Comparison of ENCODE assay signal across 12 cellular contexts in genomic region chr21:26965091-26965566, GRCh38. TPM values are rescaled to one million over a fixed set of nuclear protein-coding genes. Genes with fewer than 3 reads are reported as not detected.
DNase-seq lines count a peak whose midpoint lies in the region; ATAC-seq and TF ChIP-seq lines count a peak whose summit lies in the region.
"Had no signal": no experiment of that assay in that cellular context is flagged by ENCODE, and none has a peak within 500 bp of the region (broad histone marks: within the 10 kb centered on the region; RNA-seq: fewer than 3 reads in every experiment).

No MANE protein-coding gene starts in this region.

- no peak overlapping the region for H2AK5ac ChIP-seq in trophoblast cell (ENCODE audit: low read length)

- H4K8ac ChIP-seq in trophoblast cell (ENCODE audit: low read depth, low read length): no peak overlapping the region

- H2BK5ac ChIP-seq in trophoblast cell (ENCODE audit: low read depth, low read length, poor library complexity): no peak overlapping the region

- H3K4me1 ChIP-seq in RWPE2 (ENCODE audit: insufficient read depth, poor library complexity, severe bottlenecking): no peaks in the 10 kb centered on the region
- H3K4me1 ChIP-seq in right atrium auricular region: peaks cover 0 to 20% of the 10 kb centered on the region in 2 donors
- H3K4me1 ChIP-seq in trophoblast cell (ENCODE audit: control insufficient read depth in 1 of 2, insufficient read depth in 2 of 2, low read length in 2 of 2): peaks cover 9 to 18% of the 10 kb centered on the region in 2 experiments
- no peaks in the 10 kb centered on the region for H3K4me1 ChIP-seq in CD8-positive, alpha-beta memory T cell (ENCODE audit: insufficient read depth, low read length)

- H3K4me3 ChIP-seq in AG04449 (ENCODE audit: low read depth, low read length) (peak overlapping the region; percentile 70), RWPE2 (ENCODE audit: severe bottlenecking) (no peak overlapping the region), right atrium auricular region (peak overlapping the region; percentile 62 to 69), trophoblast cell (ENCODE audit: low read depth, low read length) (no peak overlapping the region)
- H3K4me3 ChIP-seq in CD8-positive, alpha-beta memory T cell (ENCODE audit: low read length): no peak overlapping the region

- H3K27ac ChIP-seq in RWPE2 (ENCODE audit: poor library complexity, severe bottlenecking) (no peak overlapping the region), right atrium auricular region (peak overlapping the region; percentile 73 to 79), trophoblast cell (ENCODE audit: low read depth, low read length) (no peak overlapping the region)
- no peak overlapping the region for H3K27ac ChIP-seq in CD8-positive, alpha-beta memory T cell (ENCODE audit: low read depth, low read length)
- H3K27ac ChIP-seq: cardiac muscle cell had no signal

- H3K36me3 Mint-ChIP-seq in CD8-positive, alpha-beta memory T cell: no peaks in the 10 kb centered on the region
- H3K36me3 Mint-ChIP-seq: stimulated activated memory B cell treated with anti-CD40 and anti-IgM and Interleukin-4, amounts not matched to agents 10 μg/mL and 1 μg/mL and 100 μg/mL, for 72 hours had no signal

- H4K12ac ChIP-seq in trophoblast cell (ENCODE audit: low read depth, low read length): no peak overlapping the region

- no peak overlapping the region for H3K4ac ChIP-seq in trophoblast cell (ENCODE audit: low read depth, low read length)

- peaks cover 26 to 29% of the 10 kb centered on the region in 2 donors for H3K27me3 Mint-ChIP-seq in CD8-positive, alpha-beta memory T cell

- H3K14ac ChIP-seq in trophoblast cell (ENCODE audit: low read length): no peak overlapping the region

- H3K4me3 Mint-ChIP-seq in CD8-positive, alpha-beta memory T cell: no peak overlapping the region
- H3K4me3 Mint-ChIP-seq: B cell; stimulated activated memory B cell treated with anti-CD40 and anti-IgM and Interleukin-4, amounts not matched to agents 10 μg/mL and 1 μg/mL and 100 μg/mL, for 72 hours had no signal

- H3K9ac ChIP-seq in trophoblast cell (ENCODE audit: low read length): no peak overlapping the region

- DNase-seq in AG04449 (ENCODE audit: low read depth, low spot score): no peak
- DNase-seq in RWPE2 (ENCODE audit: low spot score): peak; percentile 42
- DNase-seq in right atrium auricular region (ENCODE audit: low spot score): no peak
- DNase-seq in trophoblast cell: no peak
- DNase-seq in activated naive CD4-positive, alpha-beta T cell treated with anti-CD3 and anti-CD28 coated beads, Interleukin-2, amount 50 U/mL, for 16 hours: no peak
- no peak for DNase-seq in stimulated activated CD4-positive, alpha-beta T cell treated with anti-CD3 and anti-CD28 coated beads, Interleukin-4, amount 100 ng/mL, for 4 hours
- no peak for DNase-seq in activated CD4-positive, alpha-beta T cell treated with anti-CD3 and anti-CD28 coated beads, Interleukin-2, amount 50 U/mL, for 4 hours
- DNase-seq in CD8-positive, alpha-beta memory T cell: no peak
- DNase-seq: NCI-H510A treated with DMSO at 0.1 percent for 48 hours had no signal

- H4K91ac ChIP-seq in trophoblast cell (ENCODE audit: low read depth, low read length): no peak overlapping the region

- peaks cover 1% of the 10 kb centered on the region for H3K79me1 ChIP-seq in trophoblast cell (ENCODE audit: low read length)

- H3K9me3 Mint-ChIP-seq in CD8-positive, alpha-beta memory T cell: peaks cover 0 to 4% (median 3%) of the 10 kb centered on the region in 5 donors
- H3K9me3 Mint-ChIP-seq: stimulated activated memory B cell treated with anti-CD40 and anti-IgM and Interleukin-4, amounts not matched to agents 10 μg/mL and 1 μg/mL and 100 μg/mL, for 72 hours had no signal

- no peak for ATAC-seq in RWPE2 (ENCODE audit: low read depth)
- ATAC-seq: stimulated activated memory B cell treated with anti-CD40 and anti-IgM and Interleukin-4, amounts not matched to agents 10 μg/mL and 1 μg/mL and 100 μg/mL, for 72 hours had no signal

- H3K4me2 ChIP-seq in trophoblast cell (ENCODE audit: low read length): peak overlapping the region; percentile 99

- H3K36me3 ChIP-seq in RWPE2 (ENCODE audit: low read depth) (no peaks in the 10 kb centered on the region), right atrium auricular region (no peaks in the 10 kb centered on the region), trophoblast cell (ENCODE audit: control insufficient read depth in 1 of 2, insufficient read depth in 2 of 2, low read length in 2 of 2) (no peaks in the 10 kb centered on the region)
- H3K36me3 ChIP-seq in CD8-positive, alpha-beta memory T cell (ENCODE audit: insufficient read depth, low read length): no peaks in the 10 kb centered on the region
- H3K36me3 ChIP-seq: cardiac muscle cell had no signal

- H2AFZ ChIP-seq in trophoblast cell (ENCODE audit: insufficient read depth, low read length, poor library complexity): no peak overlapping the region

- no peak overlapping the region for H3K23ac ChIP-seq in trophoblast cell (ENCODE audit: low read length)

- no peaks in the 10 kb centered on the region for H3K79me2 ChIP-seq in trophoblast cell (ENCODE audit: control insufficient read depth, insufficient read depth, low read length, poor library complexity)

- H3K18ac ChIP-seq in trophoblast cell (ENCODE audit: low read length): no peak overlapping the region

- H3K9me3 ChIP-seq in RWPE2 (ENCODE audit: severe bottlenecking): no peaks in the 10 kb centered on the region
- H3K9me3 ChIP-seq in right atrium auricular region: no peaks in the 10 kb centered on the region
- peaks cover 9% of the 10 kb centered on the region for H3K9me3 ChIP-seq in trophoblast cell (ENCODE audit: insufficient read depth, low read depth, low read length)
- H3K9me3 ChIP-seq in CD8-positive, alpha-beta memory T cell (ENCODE audit: low read length): no peaks in the 10 kb centered on the region

- no peak overlapping the region for H2BK120ac ChIP-seq in trophoblast cell (ENCODE audit: insufficient read depth, low read length, poor library complexity)

- CTCF ChIA-PET in AG04449 (lab: Yijun Ruan, JAX): interaction anchor here (1.0 to 1.3 kb wide), 5 partner anchors 9 to 248 kb away, joined by 3 to 4 read pairs (median 3); no protein-coding TSS in a partner anchor
- CTCF ChIA-PET in CD8-positive, alpha-beta memory T cell (lab: Charles Lee): no interaction called here

- POLR2A ChIA-PET in AG04449 (lab: Yijun Ruan, JAX): interaction anchor here (0.6 kb wide), 1 partner anchor 336 kb away, joined by 3 read pairs; no protein-coding TSS in a partner anchor
- POLR2A ChIA-PET in CD8-positive, alpha-beta memory T cell (lab: Charles Lee): no interaction called here

- H2BK12ac ChIP-seq in trophoblast cell (ENCODE audit: low read length): no peak overlapping the region

- no CpG with 5 or more reads among the region's 18 CpGs for WGBS in trophoblast cell (ENCODE audit: extremely low coverage, insufficient coverage, insufficient read length)

- TF ChIP-seq CTCF in AG04449 (IDR thresholded peaks at IDR 0.05; ENCODE audit: insufficient read depth, low read length, missing control alignments) (no peak), RWPE2 (IDR thresholded peaks at IDR 0.05; ENCODE audit: poor library complexity, severe bottlenecking) (no peak), right atrium auricular region (IDR thresholded peaks at IDR 0.05) (no peak)

- no peaks in the 10 kb centered on the region for H3K4me1 Mint-ChIP-seq in CD8-positive, alpha-beta memory T cell
- H3K4me1 Mint-ChIP-seq: B cell; stimulated activated memory B cell treated with anti-CD40 and anti-IgM and Interleukin-4, amounts not matched to agents 10 μg/mL and 1 μg/mL and 100 μg/mL, for 72 hours had no signal

- no peak overlapping the region for H3K27ac Mint-ChIP-seq in CD8-positive, alpha-beta memory T cell
- H3K27ac Mint-ChIP-seq: B cell; stimulated activated memory B cell treated with anti-CD40 and anti-IgM and Interleukin-4, amounts not matched to agents 10 μg/mL and 1 μg/mL and 100 μg/mL, for 72 hours had no signal

- peaks cover 56% of the 10 kb centered on the region for H3K27me3 ChIP-seq in RWPE2 (ENCODE audit: insufficient read depth, poor library complexity, severe bottlenecking)
- no peaks in the 10 kb centered on the region for H3K27me3 ChIP-seq in right atrium auricular region
- peaks cover 27% of the 10 kb centered on the region for H3K27me3 ChIP-seq in trophoblast cell (ENCODE audit: insufficient read depth, low read length)
- H3K27me3 ChIP-seq in CD8-positive, alpha-beta memory T cell (ENCODE audit: insufficient read depth, low read length, poor library complexity, severe bottlenecking): no peaks in the 10 kb centered on the region

RNA-seq across cellular contexts. Expression of gene ADAMTS5, which starts 1.8 kb away (rescaled TPM):
- 10 to 100 TPM in 1 of 2 donors, 1 to 10 TPM in 1; 6.1 to 10.9 TPM for total RNA-seq in right atrium auricular region
- polyA plus RNA-seq in trophoblast cell (2013): 0.16 and 0.24 TPM in 2 replicates
- not detected for total RNA-seq in CD8-positive, alpha-beta memory T cell
- not detected for polyA plus RNA-seq in CD8-positive, alpha-beta memory T cell
- total RNA-seq: B cell had no signal
- polyA plus RNA-seq: cardiac muscle cell had no signal

Comparison
In these comparisons a context has a peak if more than half of its experiments do, and no peak if none do; other contexts are left out.
1. H3K4me3 ChIP-seq: peak in AG04449 (single experiment) and right atrium auricular region (2 of 2); none in RWPE2 (single experiment), trophoblast cell (single experiment) and CD8-positive, alpha-beta memory T cell (single experiment).
2. H3K27ac ChIP-seq: peak in right atrium auricular region (2 of 2); none in RWPE2 (single experiment), trophoblast cell (single experiment) and CD8-positive, alpha-beta memory T cell (single experiment).
3. RNA of gene ADAMTS5, which starts 1.8 kb away (total RNA-seq): 6.1 to 10.9 TPM in right atrium auricular region; not detected in CD8-positive, alpha-beta memory T cell; every median in the first group is over 4 times any median in the second.